In genomic region chr5:135030123-135030517, GRCh38 we compare ENCODE assay signal across 13 cellular contexts. TPM values are rescaled to one million over a fixed set of nuclear protein-coding genes. Genes with fewer than 3 reads are reported as not detected.
DNase-seq lines count a peak whose midpoint lies in the region; ATAC-seq and TF ChIP-seq lines count a peak whose summit lies in the region.
"Had no signal": no experiment of that assay in that cellular context is flagged by ENCODE, and none has a peak within 500 bp of the region (broad histone marks: within the 10 kb centered on the region; RNA-seq: fewer than 3 reads in every experiment).

No MANE protein-coding gene starts in this region.

- H3K27me3 Mint-ChIP-seq in endodermal cell (ENCODE audit: insufficient read depth) (peaks cover 91% of the 10 kb centered on the region), progenitor cell of endocrine pancreas (peaks cover 75% of the 10 kb centered on the region)

- no peak for TF ChIP-seq CTCF in Panc1 (IDR thresholded peaks at IDR 0.05)
- no peak for TF ChIP-seq CTCF in endodermal cell (conservative IDR thresholded peaks at IDR 0.05)
- no peak for TF ChIP-seq CTCF in progenitor cell of endocrine pancreas (IDR thresholded peaks at IDR 0.05; ENCODE audit: unreplicated experiment)
- TF ChIP-seq CTCF in GM13977 (IDR thresholded peaks at IDR 0.05; ENCODE audit: extremely low read depth, insufficient read depth, missing control alignments): no peak

- peak overlapping the region; percentile 76 to 96; a peak in 3 of 4 replicates for H3K4me3 ChIP-seq in Panc1 (ENCODE audit: low read depth in 2 of 2, low read length in 2 of 2)
- peak overlapping the region; percentile 83 for H3K4me3 ChIP-seq in endodermal cell (ENCODE audit: low read length)

- H3K27ac ChIP-seq in Panc1 (ENCODE audit: low read length): peak overlapping the region; percentile 92
- H3K27ac ChIP-seq in endodermal cell (ENCODE audit: low read depth, low read length): no peak overlapping the region
- H3K27ac ChIP-seq: heart right ventricle, skin epidermis had no signal

- H3K9me3 ChIP-seq in ES-I3 (ENCODE audit: control insufficient read depth, insufficient read depth, low read length) (no peaks in the 10 kb centered on the region), Panc1 (ENCODE audit: control insufficient read depth, insufficient read depth, low read depth, low read length) (no peaks in the 10 kb centered on the region), endodermal cell (ENCODE audit: control insufficient read depth, low read length) (no peaks in the 10 kb centered on the region)
- H3K9me3 ChIP-seq: heart right ventricle had no signal

- no peak for ATAC-seq in Panc1
- ATAC-seq in HG02759 (IDR thresholded peaks at IDR 0.05; ENCODE audit: unreplicated experiment): no peak
- ATAC-seq in HG02610 (IDR thresholded peaks at IDR 0.05; ENCODE audit: unreplicated experiment): no peak
- ATAC-seq in GM21423 (IDR thresholded peaks at IDR 0.05; ENCODE audit: unreplicated experiment): no peak
- ATAC-seq: HCT116 had no signal

- peak overlapping the region; percentile 55; the same call in 1 of the 2 replicates for H3K9ac ChIP-seq in ES-I3 (ENCODE audit: low read depth, low read length)
- H3K9ac ChIP-seq in endodermal cell (ENCODE audit: extremely low read depth, low read length, poor library complexity, severe bottlenecking): no peak overlapping the region

- H3K4me3 Mint-ChIP-seq in endodermal cell (peak overlapping the region; percentile 60), progenitor cell of endocrine pancreas (ENCODE audit: low read depth) (peak overlapping the region; percentile 31)

- H3K4me1 ChIP-seq in ES-I3 (ENCODE audit: insufficient read depth, low read length): peaks cover 18% of the 10 kb centered on the region
- peaks cover 22% of the 10 kb centered on the region for H3K4me1 ChIP-seq in Panc1 (ENCODE audit: control insufficient read depth, insufficient read depth, low read length)
- no peaks in the 10 kb centered on the region for H3K4me1 ChIP-seq in endodermal cell (ENCODE audit: control insufficient read depth, insufficient read depth, low read length)

- H3K27ac Mint-ChIP-seq in endodermal cell (no peak overlapping the region), progenitor cell of endocrine pancreas (peak overlapping the region; percentile 45)

- in situ Hi-C loops in Panc1 (cut with HindIII; ENCODE audit: low pct_unique_long_range_greater_than_20kb, low sequenced_read_pairs): no loop called here
- in situ Hi-C loops in GM13977 (cut with MboI; ENCODE audit: low pct_unique_long_range_greater_than_20kb, low sequenced_read_pairs, unreplicated experiment): no loop called here

- no peaks in the 10 kb centered on the region for H3K36me3 Mint-ChIP-seq in endodermal cell (ENCODE audit: low read depth)
- H3K36me3 Mint-ChIP-seq in progenitor cell of endocrine pancreas (ENCODE audit: insufficient read depth): peaks cover 9% of the 10 kb centered on the region

- BruUV-seq in Panc1 (replicated peaks; lab: Mats Ljungman, UMichigan): no TSS peak

- DNase-seq in Panc1 (ENCODE audit: low read depth, low spot score): no peak
- DNase-seq in endodermal cell: peak; percentile 60
- DNase-seq in progenitor cell of endocrine pancreas (ENCODE audit: low spot score, unreplicated experiment): no peak
- DNase-seq in GM13977 (ENCODE audit: low spot score): no peak
- DNase-seq: activated gamma-delta T cell, heart right ventricle had no signal

- H3K4me1 Mint-ChIP-seq in endodermal cell: peaks cover 32% of the 10 kb centered on the region
- peaks cover 26% of the 10 kb centered on the region for H3K4me1 Mint-ChIP-seq in progenitor cell of endocrine pancreas (ENCODE audit: low read depth)

- no peaks in the 10 kb centered on the region for H3K36me3 ChIP-seq in ES-I3 (ENCODE audit: insufficient read depth, low read length)
- H3K36me3 ChIP-seq in Panc1 (ENCODE audit: control insufficient read depth, insufficient read depth, low read length): peaks cover 4% of the 10 kb centered on the region; the same call in 1 of the 2 replicates
- peaks cover 3% of the 10 kb centered on the region for H3K36me3 ChIP-seq in endodermal cell (ENCODE audit: control insufficient read depth, insufficient read depth, low read length)
- H3K36me3 ChIP-seq: heart right ventricle had no signal

- intact Hi-C loops in Panc1 (cut with micrococcal nuclease; ENCODE audit: unreplicated experiment): loop anchor here (5.0 kb wide), 1 partner anchor 162 kb away; no protein-coding TSS in a partner anchor

- POLR2A ChIA-PET in Panc1 (lab: Charles Lee): interaction anchor here (0.6 kb wide), 1 partner anchor 9 kb away, joined by 3 read pairs; no protein-coding TSS in a partner anchor

- 19 to 20% methylated on average over 2 to 4 of the region's 4 CpGs for WGBS in endodermal cell (ENCODE audit: insufficient coverage in 1 of 2, insufficient read length in 1 of 2), 2 experiments

- H3K9me3 Mint-ChIP-seq in endodermal cell: no peaks in the 10 kb centered on the region
- H3K9me3 Mint-ChIP-seq in progenitor cell of endocrine pancreas (ENCODE audit: low read depth): no peaks in the 10 kb centered on the region

- H3K27me3 ChIP-seq in Panc1 (ENCODE audit: control insufficient read depth, insufficient read depth, low read length) (no peaks in the 10 kb centered on the region), endodermal cell (ENCODE audit: control insufficient read depth, insufficient read depth, low read length, poor library complexity, severe bottlenecking) (peaks cover 96% of the 10 kb centered on the region)

- CTCF ChIA-PET in Panc1 (lab: Charles Lee): no interaction called here

RNA-seq across cellular contexts. Expression of gene PITX1, which starts 3.9 kb away (rescaled TPM):
- total RNA-seq in Panc1 (2021; ENCODE audit: unreplicated experiment) (41.5 TPM), endodermal cell (1 to 10 TPM; 1.3 to 2.4 TPM), progenitor cell of endocrine pancreas (12.5 and 16.2 TPM in 2 replicates)
- polyA plus RNA-seq in Panc1 (2012; ENCODE audit: insufficient read length): 72.4 TPM
- 5.9 TPM for polyA plus RNA-seq in endodermal cell (2013, experiment 1 of 2)
- polyA plus RNA-seq in endodermal cell (2013, experiment 2 of 2): 5.7 TPM
- total RNA-seq: dermis microvascular lymphatic vessel endothelial cell had no signal
